In the genomic region with DNA sequence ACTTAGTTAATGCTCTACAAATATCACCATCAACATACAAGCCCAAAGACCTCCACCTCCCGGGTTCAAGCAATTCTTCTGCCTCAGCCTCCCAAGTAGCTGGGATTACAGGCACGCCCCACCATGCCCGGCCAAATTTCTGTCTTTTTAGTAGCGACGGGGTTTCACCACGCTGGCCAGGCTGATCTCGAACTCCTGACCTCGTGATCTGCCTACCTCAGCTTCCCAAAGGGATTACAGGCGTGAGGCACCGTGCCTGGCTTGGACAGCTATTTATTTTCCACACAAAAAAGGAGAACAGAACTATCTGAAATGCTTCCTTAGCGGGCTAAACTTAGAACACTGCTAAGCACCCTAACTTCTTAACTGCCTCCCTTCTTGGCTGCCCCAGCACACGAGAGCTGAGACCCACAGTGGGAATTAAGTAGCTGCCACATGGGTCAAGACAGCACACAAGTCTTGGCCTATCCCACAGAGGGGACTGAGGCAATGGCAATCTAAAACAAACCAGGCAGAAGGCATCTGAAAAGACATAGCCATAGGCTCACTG, we compare ENCODE assay signal across 15 cellular contexts. TPM values are rescaled to one million over a fixed set of nuclear protein-coding genes. Genes with fewer than 3 reads are reported as not detected.
DNase-seq lines count a peak whose midpoint lies in the region; ATAC-seq and TF ChIP-seq lines count a peak whose summit lies in the region.
"Had no signal": no experiment of that assay in that cellular context is flagged by ENCODE, and none has a peak within 500 bp of the region (broad histone marks: within the 10 kb centered on the region; RNA-seq: fewer than 3 reads in every experiment).

No MANE protein-coding gene starts in this region.

- H3K9me3 ChIP-seq in CD4-positive, CD25-positive, alpha-beta regulatory T cell (ENCODE audit: control insufficient read depth in 2 of 2, low read length in 2 of 2), result no peaks in the 10 kb centered on the region
- H3K9me3 ChIP-seq: body of pancreas, ovary, SJSA1 had no signal

- H3K4me1 Mint-ChIP-seq in CD4-positive, CD25-positive, alpha-beta regulatory T cell, result peaks cover 42 to 89% (median 69%) of the 10 kb centered on the region in 4 donors
- H3K4me1 Mint-ChIP-seq in IgD-negative memory B cell (peaks cover 44 to 67% (median 65%) of the 10 kb centered on the region in 3 donors), natural killer cell (peaks cover 75 to 79% of the 10 kb centered on the region in 2 donors)
- H3K4me1 Mint-ChIP-seq in activated naive CD8-positive, alpha-beta T cell (ENCODE audit: low read depth), result peaks cover 88% of the 10 kb centered on the region

- H3K27me3 Mint-ChIP-seq in CD4-positive, CD25-positive, alpha-beta regulatory T cell, result peaks cover 4% of the 10 kb centered on the region
- H3K27me3 Mint-ChIP-seq in IgD-negative memory B cell (peaks cover 2% of the 10 kb centered on the region), natural killer cell (ENCODE audit: low read depth in 2 of 2) (no peaks in the 10 kb centered on the region)
- H3K27me3 Mint-ChIP-seq in activated naive CD8-positive, alpha-beta T cell, result no peaks in the 10 kb centered on the region

- intact Hi-C loops in natural killer cell (cut with micrococcal nuclease), result loop anchor here (2.0 to 10.0 kb wide), 2 partner anchors 14 to 1084 kb away; a partner anchor contains a TSS
- intact Hi-C loops in sciatic nerve (cut with DNase I), result no loop called here

- H3K27ac ChIP-seq in CD4-positive, CD25-positive, alpha-beta regulatory T cell (ENCODE audit: insufficient read depth, low read length, poor library complexity, severe bottlenecking), result peak overlapping the region; percentile 92
- H3K27ac ChIP-seq: ovary, SJSA1 had no signal

- H3K4me3 ChIP-seq in CD4-positive, CD25-positive, alpha-beta regulatory T cell (ENCODE audit: low read depth, low read length), result peak overlapping the region; percentile 81
- no peak overlapping the region for H3K4me3 ChIP-seq in H7 (ENCODE audit: insufficient read depth, low read depth, low read length)
- H3K4me3 ChIP-seq: body of pancreas, ovary, SJSA1 had no signal

- H3K4me3 Mint-ChIP-seq in CD4-positive, CD25-positive, alpha-beta regulatory T cell, result peak overlapping the region; percentile 69 to 88 (median 74)
- peak overlapping the region in 3 of 4 donors; percentile 10 to 84 (median 76) for H3K4me3 Mint-ChIP-seq in IgD-negative memory B cell
- H3K4me3 Mint-ChIP-seq in activated naive CD8-positive, alpha-beta T cell, result peak overlapping the region; percentile 60
- peak overlapping the region; percentile 55 for H3K4me3 Mint-ChIP-seq in natural killer cell

- DNase-seq in CD4-positive, CD25-positive, alpha-beta regulatory T cell, result peak in 1 of 3 donors; percentile 27
- DNase-seq in natural killer cell (no peak), H7 (no peak), medulla oblongata (ENCODE audit: extremely low spot score) (no peak), sciatic nerve (ENCODE audit: low spot score) (no peak)
- DNase-seq: body of pancreas; C1 segment of cervical spinal cord; effector CD4-positive, alpha-beta T cell; mesenchymal stem cell; MM.1S; NK-92 treated with Interleukin-12 subunit alpha and Interleukin-12 subunit beta, amount 100 ng/mL, for 24 hours; ovary had no signal

- no peak for TF ChIP-seq CTCF in natural killer cell (IDR thresholded peaks at IDR 0.05)

- ATAC-seq in CD4-positive, CD25-positive, alpha-beta regulatory T cell (ENCODE audit: low read depth in 2 of 2), result no peak
- ATAC-seq in natural killer cell, result no peak
- ATAC-seq in sciatic nerve, result no peak
- ATAC-seq: body of pancreas had no signal

- peaks cover 90% of the 10 kb centered on the region for H3K36me3 ChIP-seq in CD4-positive, CD25-positive, alpha-beta regulatory T cell (ENCODE audit: control insufficient read depth, insufficient read depth, low read length)
- no peaks in the 10 kb centered on the region for H3K36me3 ChIP-seq in H7 (replicated peaks; ENCODE audit: control insufficient read depth, insufficient read depth, low read length)
- H3K36me3 ChIP-seq: ovary, SJSA1 had no signal

- peaks cover 0 to 4% (median 1%) of the 10 kb centered on the region in 7 donors for H3K9me3 Mint-ChIP-seq in CD4-positive, CD25-positive, alpha-beta regulatory T cell
- H3K9me3 Mint-ChIP-seq in IgD-negative memory B cell (peaks cover 0 to 3% (median 0%) of the 10 kb centered on the region in 3 donors), natural killer cell (no peaks in the 10 kb centered on the region)
- no peaks in the 10 kb centered on the region for H3K9me3 Mint-ChIP-seq in activated naive CD8-positive, alpha-beta T cell (ENCODE audit: low read depth)

- peak overlapping the region; percentile 95 to 96 (median 95) for H3K27ac Mint-ChIP-seq in CD4-positive, CD25-positive, alpha-beta regulatory T cell
- H3K27ac Mint-ChIP-seq in IgD-negative memory B cell (peak overlapping the region; percentile 81 to 89 (median 81)), natural killer cell (peak overlapping the region; percentile 92 to 94)
- H3K27ac Mint-ChIP-seq in activated naive CD8-positive, alpha-beta T cell, result peak overlapping the region; percentile 99

- H3K36me3 Mint-ChIP-seq in CD4-positive, CD25-positive, alpha-beta regulatory T cell, result peaks cover 74% of the 10 kb centered on the region
- H3K36me3 Mint-ChIP-seq in IgD-negative memory B cell (peaks cover 26% of the 10 kb centered on the region), natural killer cell (peaks cover 58% of the 10 kb centered on the region)
- peaks cover 61% of the 10 kb centered on the region for H3K36me3 Mint-ChIP-seq in activated naive CD8-positive, alpha-beta T cell

- H3K27me3 ChIP-seq in CD4-positive, CD25-positive, alpha-beta regulatory T cell (ENCODE audit: control insufficient read depth, insufficient read depth, low read length), result no peaks in the 10 kb centered on the region
- no peaks in the 10 kb centered on the region for H3K27me3 ChIP-seq in H7 (ENCODE audit: control insufficient read depth, insufficient read depth, low read length)
- H3K27me3 ChIP-seq: body of pancreas, ovary, SJSA1 had no signal

- peaks cover 84% of the 10 kb centered on the region for H3K4me1 ChIP-seq in CD4-positive, CD25-positive, alpha-beta regulatory T cell (ENCODE audit: control insufficient read depth, insufficient read depth, low read length, poor library complexity, severe bottlenecking)
- H3K4me1 ChIP-seq: body of pancreas, SJSA1 had no signal

RNA-seq across cellular contexts. Expression of a gene that starts 24.8 kb away (rescaled TPM):
- total RNA-seq in CD4-positive, CD25-positive, alpha-beta regulatory T cell, result 454 TPM
- 100 to 1,000 TPM; 123 to 205 (median 150) TPM for polyA plus RNA-seq in CD4-positive, CD25-positive, alpha-beta regulatory T cell
- polyA plus RNA-seq in IgD-negative memory B cell, result 83.6 TPM
- total RNA-seq in natural killer cell, result 100 to 1,000 TPM; 276 to 363 (median 357) TPM
- 0.87 TPM in 1 of 2 replicates, not detected in the other for total RNA-seq in H7 (2014; rRNA removed; shearing (Covaris generic))
- total RNA-seq in sciatic nerve, result 22.8 TPM
- total RNA-seq: SJSA1 had no signal

Comparison
In these comparisons a context has a peak if more than half of its experiments do, and no peak if none do; other contexts are left out.
1. RNA of a gene that starts 24.8 kb away (total RNA-seq): 454 TPM in CD4-positive, CD25-positive, alpha-beta regulatory T cell (single experiment), 276 to 363 TPM in natural killer cell and 22.8 TPM in sciatic nerve (single experiment); 0.87 TPM in H7; every median in the first group is over 10 times any median in the second.
2. Peak in every context shown above with its lines, with median percentiles within 50 percentile points of each other: H3K27ac Mint-ChIP-seq and H3K4me3 Mint-ChIP-seq.